9 cellular contexts compared by ENCODE assay signal in the genomic region with DNA sequence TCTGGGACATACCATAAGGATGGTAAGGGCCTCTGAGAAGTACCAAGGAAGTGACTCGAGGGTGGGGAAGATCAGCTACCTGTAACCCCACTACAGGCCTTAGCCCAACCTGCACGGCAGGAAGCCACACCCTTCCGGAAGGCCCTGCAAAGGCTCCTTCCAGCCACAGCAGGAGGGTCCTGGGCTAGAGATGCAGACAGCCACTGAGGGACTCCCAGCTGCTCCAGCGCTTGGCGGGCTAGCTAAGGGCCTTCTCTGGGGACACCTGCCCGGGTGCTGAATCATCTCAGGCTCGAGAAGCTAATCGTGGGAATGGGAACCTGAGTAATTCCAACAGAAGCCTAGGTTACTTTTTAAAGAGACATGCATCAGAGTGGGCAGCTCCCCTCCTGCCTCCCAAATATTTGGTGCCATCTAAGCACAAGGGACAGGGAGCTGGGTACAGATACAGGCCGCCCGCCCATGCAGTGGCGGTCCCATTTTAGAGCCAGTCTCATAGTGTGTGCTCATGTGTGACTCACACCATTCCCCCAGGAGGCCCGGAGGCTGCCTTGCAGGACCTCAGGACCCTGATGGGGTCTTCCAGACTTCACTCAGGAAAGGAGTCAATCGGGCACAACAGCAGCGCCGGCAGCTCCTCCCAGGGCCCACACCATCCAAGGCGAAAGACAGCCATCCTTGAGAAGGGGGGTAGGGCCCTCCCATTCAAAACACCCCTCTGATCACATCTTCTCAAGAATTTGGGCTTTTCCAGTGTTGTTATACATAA. TPM values are rescaled to one million over a fixed set of nuclear protein-coding genes. Genes with fewer than 3 reads are reported as not detected.
DNase-seq lines count a peak whose midpoint lies in the region; ATAC-seq, FAIRE-seq and TF ChIP-seq lines count a peak whose summit lies in the region.
"Had no signal": no experiment of that assay in that cellular context is flagged by ENCODE, and none has a peak within 500 bp of the region (broad histone marks: within the 10 kb centered on the region; RNA-seq: fewer than 3 reads in every experiment).

No MANE protein-coding gene starts in this region.

- peaks cover 73% of the 10 kb centered on the region for H3K4me1 ChIP-seq in keratinocyte (ENCODE audit: control insufficient read depth, extremely low read depth, insufficient read depth, low read length)
- peaks cover 38 to 91% of the 10 kb centered on the region in 2 donors for H3K4me1 ChIP-seq in thyroid gland
- peaks cover 6% of the 10 kb centered on the region for H3K4me1 ChIP-seq in testis

- peaks cover 78% of the 10 kb centered on the region for H3K36me3 Mint-ChIP-seq in activated CD4-positive, alpha-beta T cell treated with anti-CD3 and anti-CD28 coated beads for 36 hours (ENCODE audit: low read depth)

- TF ChIP-seq CTCF in keratinocyte (optimal IDR thresholded peaks at IDR 0.05 in 1 of 3, IDR thresholded peaks at IDR 0.05 in 1 of 3, conservative IDR thresholded peaks at IDR 0.05 in 1 of 3; ENCODE audit: extremely low read depth in 1 of 3, insufficient read depth in 2 of 3, low read length in 3 of 3) (no peak), thyroid gland (IDR thresholded peaks at IDR 0.05) (no peak), testis (IDR thresholded peaks at IDR 0.05) (no peak)

- no peaks in the 10 kb centered on the region for H3K27me3 Mint-ChIP-seq in activated CD4-positive, alpha-beta T cell treated with anti-CD3 and anti-CD28 coated beads for 36 hours

- WGBS in thyroid gland, 2 donors: 61 to 78% methylated on average over 15 to 16 of the region's 16 CpGs
- WGBS in testis, 2 donors: 68 to 75% methylated on average over 12 to 16 of the region's 16 CpGs

- H3K27ac Mint-ChIP-seq in activated CD4-positive, alpha-beta T cell treated with anti-CD3 and anti-CD28 coated beads for 36 hours: peak overlapping the region; percentile 99

- H3K4me3 Mint-ChIP-seq in activated CD4-positive, alpha-beta T cell treated with anti-CD3 and anti-CD28 coated beads for 36 hours: peak overlapping the region; percentile 75

- peak; percentile 62 for DNase-seq in activated CD4-positive, alpha-beta T cell treated with anti-CD3 and anti-CD28 coated beads for 36 hours
- no peak for DNase-seq in activated CD4-positive, alpha-beta T cell treated with anti-CD3 and anti-CD28 coated beads for 48 hours
- peak; percentile 69 for DNase-seq in activated effector memory CD4-positive, alpha-beta T cell treated with Interleukin-2 at 50 U/mL for 16 hours
- DNase-seq in keratinocyte (ENCODE audit: low read depth, low spot score): no peak
- no peak for DNase-seq in thyroid gland
- DNase-seq in SK-N-DZ (ENCODE audit: low spot score): no peak
- DNase-seq in testis: no peak

- POLR2A ChIA-PET in activated CD4-positive, alpha-beta T cell treated with anti-CD3 and anti-CD28 coated beads for 36 hours (lab: Charles Lee): interaction anchor here (0.9 to 4.1 kb wide), 5 partner anchors 9 to 51 kb away, joined by 3 to 44 read pairs (median 4); a partner anchor contains a TSS

- intact Hi-C loops in activated CD4-positive, alpha-beta T cell treated with anti-CD3 and anti-CD28 coated beads for 36 hours (cut with DNase I, micrococcal nuclease): loop anchor here in 1 of 2 experiments (2.0 kb wide), 1 partner anchor 91 kb away; no protein-coding TSS in a partner anchor
- intact Hi-C loops in thyroid gland (cut with DNase I) (no loop called here), testis (cut with DNase I; ENCODE audit: low total_unique reads) (loop anchor here (10.0 kb wide), 2 partner anchors 55 to 75 kb away; no protein-coding TSS in a partner anchor)

- FAIRE-seq in keratinocyte (lab: Jason Lieb, UNC): no peak
- FAIRE-seq: A204.1 had no signal

- peak overlapping the region; percentile 54 for H3K27ac ChIP-seq in keratinocyte (ENCODE audit: control insufficient read depth, insufficient read depth, low read length)
- peak overlapping the region; percentile 23 to 99 (median 47) for H3K27ac ChIP-seq in thyroid gland
- H3K27ac ChIP-seq in testis: peak overlapping the region in 1 of 2 donors; percentile 66

- peak overlapping the region; percentile 37 for H3K4me2 ChIP-seq in keratinocyte (ENCODE audit: control insufficient read depth, extremely low read depth, insufficient read depth, low read depth, low read length)

- H3K27me3 ChIP-seq in keratinocyte (ENCODE audit: control insufficient read depth, extremely low read depth, insufficient read depth, low read length) (no peaks in the 10 kb centered on the region), thyroid gland (no peaks in the 10 kb centered on the region), testis (no peaks in the 10 kb centered on the region)

- H3K9me3 ChIP-seq in keratinocyte (ENCODE audit: control insufficient read depth, low read depth, low read length): no peaks in the 10 kb centered on the region
- no peaks in the 10 kb centered on the region for H3K9me3 ChIP-seq in thyroid gland
- no peaks in the 10 kb centered on the region for H3K9me3 ChIP-seq in testis

- H4K20me1 ChIP-seq in keratinocyte (ENCODE audit: control insufficient read depth, extremely low read depth, insufficient read depth, low read length): peaks cover 91% of the 10 kb centered on the region

- H3K4me3 ChIP-seq in keratinocyte (ENCODE audit: control insufficient read depth in 2 of 3, extremely low read depth in 1 of 3, insufficient read depth in 2 of 3, low read depth in 1 of 3, low read length in 3 of 3) (no peak overlapping the region), thyroid gland (replicated peaks in 1 of 3) (no peak overlapping the region), testis (no peak overlapping the region)

- TF ChIP-seq POLR2A in thyroid gland (IDR thresholded peaks at IDR 0.05): no peak
- no peak for TF ChIP-seq POLR2A in testis (IDR thresholded peaks at IDR 0.05)

- peaks cover 12% of the 10 kb centered on the region for H3K9me1 ChIP-seq in keratinocyte (ENCODE audit: control insufficient read depth, extremely low read depth, insufficient read depth, low read length)

- H3K36me3 ChIP-seq in keratinocyte (ENCODE audit: control insufficient read depth in 2 of 2, extremely low read depth in 1 of 2, insufficient read depth in 2 of 2, low read length in 2 of 2) (peaks cover 24 to 49% of the 10 kb centered on the region in 2 experiments), thyroid gland (no peaks in the 10 kb centered on the region), testis (ENCODE audit: low read depth, missing control alignments) (no peaks in the 10 kb centered on the region)

- CTCF ChIA-PET in activated CD4-positive, alpha-beta T cell treated with anti-CD3 and anti-CD28 coated beads for 36 hours (lab: Charles Lee): interaction anchor here (0.6 to 3.3 kb wide), 10 partner anchors 10 to 100 kb away, joined by 3 to 13 read pairs (median 4); no protein-coding TSS in a partner anchor

- peak; percentile 13 for ATAC-seq in activated CD4-positive, alpha-beta T cell treated with anti-CD3 and anti-CD28 coated beads for 36 hours
- ATAC-seq in GM18517 (IDR thresholded peaks at IDR 0.05; ENCODE audit: unreplicated experiment): no peak

- H2AFZ ChIP-seq in keratinocyte (ENCODE audit: control insufficient read depth, low read length): no peak overlapping the region

- H3K4me1 Mint-ChIP-seq in activated CD4-positive, alpha-beta T cell treated with anti-CD3 and anti-CD28 coated beads for 36 hours: peaks cover 92% of the 10 kb centered on the region

- H3K9ac ChIP-seq in keratinocyte (ENCODE audit: control insufficient read depth, extremely low read depth, insufficient read depth, low read length): no peak overlapping the region

- no peaks in the 10 kb centered on the region for H3K9me3 Mint-ChIP-seq in activated CD4-positive, alpha-beta T cell treated with anti-CD3 and anti-CD28 coated beads for 36 hours (ENCODE audit: low read depth)

- peaks cover 95% of the 10 kb centered on the region for H3K79me2 ChIP-seq in keratinocyte (ENCODE audit: control insufficient read depth, insufficient read depth, low read length)

- dilution Hi-C loops in keratinocyte (cut with MboI; ENCODE audit: extremely low pct_ligation_motif_present, low sequenced_read_pairs): no loop called here

RNA-seq across cellular contexts. Expression of a gene that starts 8.0 kb away (rescaled TPM):
- total RNA-seq in activated CD4-positive, alpha-beta T cell treated with anti-CD3 and anti-CD28 coated beads for 36 hours: 100 to 1,000 TPM; 720 to 773 TPM
- polyA plus RNA-seq in keratinocyte (277 to 489 TPM (median 351 TPM) in 3 replicates), testis (ENCODE audit: insufficient read depth, low read depth, low replicate concordance) (129 TPM)
- 526 TPM for polyA plus RNA-seq in keratinocyte (2011; ENCODE audit: low read depth)
- polyA plus RNA-seq in keratinocyte (2011; cell fraction: cytosol; rRNA removed): 357 and 388 TPM in 2 replicates
- 864 and 995 TPM in 2 replicates for polyA plus RNA-seq in keratinocyte (2011; cell fraction: nucleus; rRNA removed)
- polyA plus RNA-seq in keratinocyte (2012; ENCODE audit: low replicate concordance): 168 and 903 TPM in 2 replicates
- 752 to 1,882 TPM (median 1,066 TPM) in 3 replicates for polyA minus RNA-seq in keratinocyte
- polyA minus RNA-seq in keratinocyte (2011; cell fraction: cytosol; rRNA and poly(A)+ RNA removed): 461 TPM
- polyA minus RNA-seq in keratinocyte (2011; cell fraction: nucleus; rRNA and poly(A)+ RNA removed): 623 and 1,627 TPM in 2 replicates
- total RNA-seq in thyroid gland (100 to 1,000 TPM; 228 to 375 (median 275) TPM), testis (100 to 1,000 TPM; 141 to 146 TPM)
- 23.5 and 30.9 TPM in 2 replicates for polyA plus RNA-seq in SK-N-DZ (2014; cell fraction: cytosol; rRNA removed)
- 19.9 and 23.2 TPM in 2 replicates for polyA plus RNA-seq in SK-N-DZ (2014; cell fraction: nucleus; rRNA removed)

Comparison
In these comparisons a context has a peak if more than half of its experiments do, and no peak if none do; other contexts are left out.
1. DNase-seq: peak in activated CD4-positive, alpha-beta T cell treated with anti-CD3 and anti-CD28 coated beads for 36 hours (single experiment) and activated effector memory CD4-positive, alpha-beta T cell treated with Interleukin-2 at 50 U/mL for 16 hours (single experiment); none in activated CD4-positive, alpha-beta T cell treated with anti-CD3 and anti-CD28 coated beads for 48 hours (single experiment), keratinocyte (single experiment), thyroid gland (0 of 2), SK-N-DZ (single experiment) and testis (single experiment).